In genomic region chr7:132009778-132010177, GRCh38 we compare ENCODE assay signal across 20 cellular contexts.
DNase-seq lines count a peak whose midpoint lies in the region; ATAC-seq and TF ChIP-seq lines count a peak whose summit lies in the region.
"Had no signal": no experiment of that assay in that cellular context is flagged by ENCODE, and none has a peak within 500 bp of the region (broad histone marks: within the 10 kb centered on the region; RNA-seq: fewer than 3 reads in every experiment).

No MANE protein-coding gene starts in this region.

- H2AFZ ChIP-seq in neuronal stem cell (ENCODE audit: low read length) (no peak overlapping the region), SK-N-SH (ENCODE audit: low read depth) (no peak overlapping the region)

- H3K9me2 ChIP-seq in SK-N-SH: no peaks in the 10 kb centered on the region; the same call in 1 of the 2 replicates

- H3K23ac ChIP-seq in neuronal stem cell (ENCODE audit: low read depth, low read length, poor library complexity): no peak overlapping the region

- H3K9me3 ChIP-seq in neuronal stem cell (replicated peaks in 1 of 2; ENCODE audit: control insufficient read depth in 2 of 2, insufficient read depth in 1 of 2, low read depth in 1 of 2, low read length in 2 of 2) (peaks cover 0 to 4% of the 10 kb centered on the region in 2 donors), SK-N-SH (peaks cover 47% of the 10 kb centered on the region), gastrocnemius medialis (peaks cover 0 to 3% (median 0%) of the 10 kb centered on the region in 3 donors)

- no peaks in the 10 kb centered on the region for H3K27me3 ChIP-seq in neuronal stem cell (ENCODE audit: control insufficient read depth in 3 of 3, insufficient read depth in 3 of 3, low read depth in 1 of 3, low read length in 3 of 3)
- H3K27me3 ChIP-seq in SK-N-SH (ENCODE audit: insufficient read depth): no peaks in the 10 kb centered on the region
- no peaks in the 10 kb centered on the region for H3K27me3 ChIP-seq in gastrocnemius medialis
- H3K27me3 ChIP-seq: dorsolateral prefrontal cortex, transverse colon had no signal

- H2BK5ac ChIP-seq in neuronal stem cell (ENCODE audit: low read length): no peak overlapping the region

- TF ChIP-seq EP300 in SK-N-SH (IDR thresholded peaks at IDR 0.05; ENCODE audit: borderline replicate concordance in 1 of 2, low read depth in 1 of 2, low read length in 1 of 2): no peak

- H2BK120ac ChIP-seq in neuronal stem cell (ENCODE audit: low read depth, low read length): no peak overlapping the region

- H4K20me1 ChIP-seq in SK-N-SH (ENCODE audit: insufficient read depth): no peaks in the 10 kb centered on the region

- H2BK12ac ChIP-seq in neuronal stem cell (ENCODE audit: low read length): no peak overlapping the region

- H3K4me1 ChIP-seq in neuronal stem cell (ENCODE audit: control insufficient read depth in 2 of 2, insufficient read depth in 1 of 2, low read depth in 1 of 2, low read length in 2 of 2) (no peaks in the 10 kb centered on the region), SK-N-SH (ENCODE audit: control insufficient read depth in 1 of 2, insufficient read depth in 2 of 2, low read depth in 1 of 2, low read length in 1 of 2) (peaks cover 2 to 5% of the 10 kb centered on the region in 2 experiments; a peak in 3 of 4 replicates), gastrocnemius medialis (no peaks in the 10 kb centered on the region)
- H3K4me1 ChIP-seq: transverse colon had no signal

- H3K18ac ChIP-seq in neuronal stem cell (ENCODE audit: low read length): peak overlapping the region; percentile 28

- no peak overlapping the region for H3K14ac ChIP-seq in neuronal stem cell (ENCODE audit: low read length)

- H3K36me3 ChIP-seq in neuronal stem cell (replicated peaks in 1 of 2; ENCODE audit: control insufficient read depth in 2 of 2, insufficient read depth in 2 of 2, low read length in 2 of 2): no peaks in the 10 kb centered on the region
- H3K36me3 ChIP-seq in SK-N-SH (replicated peaks in 1 of 2; ENCODE audit: control insufficient read depth in 1 of 2, insufficient read depth in 2 of 2, low read length in 1 of 2): peaks cover 0 to 66% of the 10 kb centered on the region in 2 experiments
- H3K36me3 ChIP-seq in gastrocnemius medialis: no peaks in the 10 kb centered on the region
- H3K36me3 ChIP-seq: transverse colon had no signal

- no peak overlapping the region for H3K4me3 ChIP-seq in neuronal stem cell (ENCODE audit: low read length in 2 of 2)
- no peak overlapping the region for H3K4me3 ChIP-seq in SK-N-SH (ENCODE audit: low read depth in 2 of 2, low read length in 1 of 2)
- H3K4me3 ChIP-seq in gastrocnemius medialis: no peak overlapping the region
- H3K4me3 ChIP-seq: dorsolateral prefrontal cortex, transverse colon had no signal

- H2BK15ac ChIP-seq in neuronal stem cell (ENCODE audit: low read length): no peak overlapping the region

- H4K91ac ChIP-seq in neuronal stem cell (ENCODE audit: low read depth, low read length, poor library complexity): no peak overlapping the region

- no peak overlapping the region for H3K9ac ChIP-seq in neuronal stem cell (ENCODE audit: low read depth, low read length, poor library complexity)
- no peak overlapping the region for H3K9ac ChIP-seq in SK-N-SH

- intact Hi-C loops in gastrocnemius medialis (cut with DNase I; ENCODE audit: low total_unique reads): loop anchor here (10.0 kb wide), 1 partner anchor 135 kb away; no protein-coding TSS in a partner anchor

- DNase-seq in EH (ENCODE audit: low read depth): peak; percentile 42
- peak; percentile 5 for DNase-seq in LHCN-M2 (ENCODE audit: low read depth)
- DNase-seq in brain pericyte (ENCODE audit: low read depth, low spot score): peak; percentile 17
- no peak for DNase-seq in neuronal stem cell (ENCODE audit: low spot score)
- no peak for DNase-seq in SK-N-SH
- DNase-seq in gastrocnemius medialis: no peak
- DNase-seq: activated CD4-positive, alpha-beta T cell treated with anti-CD3 and anti-CD28 coated beads for 4 hours; activated CD8-positive, alpha-beta memory T cell treated with anti-CD3 and anti-CD28 coated beads, Interleukin-2, amount 10 ng/mL, durations not matched to agents 7 days and 5 days; activated naive CD4-positive, alpha-beta T cell treated with anti-CD3 and anti-CD28 coated beads for 36 hours; CD4-positive, alpha-beta memory T cell; central memory CD4-positive, alpha-beta T cell; DMS79; dorsolateral prefrontal cortex; NCI-H2029 treated with DMSO at 0.1 percent for 48 hours; NCI-H524 treated with DMSO at 0.1 percent for 48 hours; RPMI8226; stimulated activated naive CD8-positive, alpha-beta T cell treated with anti-CD3 and anti-CD28 coated beads, Interleukin-15, amount 100 ng/mL, for 72 hours; T-helper 17 cell; transverse colon had no signal

- CTCF ChIA-PET in SK-N-SH (lab: Yijun Ruan, JAX): no interaction called here

- ATAC-seq in gastrocnemius medialis: no peak
- no peak for ATAC-seq in GM18909 (IDR thresholded peaks at IDR 0.05; ENCODE audit: poor library complexity, unreplicated experiment)
- ATAC-seq: activated CD8-positive, alpha-beta memory T cell treated with anti-CD3 and anti-CD28 coated beads, Interleukin-2, amount 10 ng/mL, durations not matched to agents 7 days and 5 days; stimulated activated naive CD8-positive, alpha-beta T cell treated with anti-CD3 and anti-CD28 coated beads, Interleukin-15, amount 100 ng/mL, for 72 hours; T-helper 17 cell had no signal

- H2AK5ac ChIP-seq in neuronal stem cell (ENCODE audit: low read depth, low read length): no peak overlapping the region

- peaks cover 21% of the 10 kb centered on the region for H3K79me2 ChIP-seq in SK-N-SH (ENCODE audit: insufficient read depth)

- no peak for TF ChIP-seq POLR2A in gastrocnemius medialis (IDR thresholded peaks at IDR 0.05)

- POLR2A ChIA-PET in SK-N-SH (lab: Yijun Ruan, JAX): no interaction called here

- H3K79me1 ChIP-seq in neuronal stem cell (ENCODE audit: low read depth, low read length): no peaks in the 10 kb centered on the region

- WGBS in neuronal stem cell (ENCODE audit: extremely low coverage in 2 of 2, insufficient read length in 2 of 2, insufficient replicate concordance in 1 of 2), 2 donors: no CpG with 5 or more reads among the region's 4 CpGs
- WGBS in SK-N-SH (ENCODE audit: low lambda C conversion rate): 90% methylated on average over 4 of the region's 4 CpGs

- H3F3A ChIP-seq in SK-N-SH (replicated peaks; ENCODE audit: insufficient read depth): peaks cover 18% of the 10 kb centered on the region

- TF ChIP-seq CTCF in SK-N-SH (IDR thresholded peaks at IDR 0.05): no peak
- no peak for TF ChIP-seq CTCF in gastrocnemius medialis (IDR thresholded peaks at IDR 0.05 in 4 of 5, conservative IDR thresholded peaks at IDR 0.05 in 1 of 5)

- H3K27ac ChIP-seq in neuronal stem cell (replicated peaks; ENCODE audit: low read length): no peak overlapping the region
- H3K27ac ChIP-seq in SK-N-SH (ENCODE audit: low read depth in 2 of 2, low read length in 1 of 2): peak overlapping the region in 1 of 2 experiments; percentile 13; a peak in 1 of 4 replicates
- no peak overlapping the region for H3K27ac ChIP-seq in gastrocnemius medialis
- H3K27ac ChIP-seq: dorsolateral prefrontal cortex had no signal

- no peak overlapping the region for H3K4me2 ChIP-seq in neuronal stem cell (ENCODE audit: insufficient read depth, low read length, poor library complexity, severe bottlenecking)
- no peak overlapping the region for H3K4me2 ChIP-seq in SK-N-SH

- TF ChIP-seq RAD21 in SK-N-SH (IDR thresholded peaks at IDR 0.05; ENCODE audit: low read length): no peak

- H3K4ac ChIP-seq in neuronal stem cell (ENCODE audit: low read length): no peak overlapping the region

- H4K8ac ChIP-seq in neuronal stem cell (ENCODE audit: low read depth, low read length): no peak overlapping the region

- in situ Hi-C loops in gastrocnemius medialis (cut with MboI; ENCODE audit: low sequenced_read_pairs in 4 of 4): no loop called here

TF ChIP-seq in SK-N-SH, 30 proteins besides CTCF, POLR2A, EP300 and RAD21:
- TF ChIP-seq TEAD4 (IDR thresholded peaks at IDR 0.05; ENCODE audit: borderline replicate concordance, insufficient read depth) (no peak), FOXM1 (IDR thresholded peaks at IDR 0.05; ENCODE audit: low read depth) (no peak), JUND (IDR thresholded peaks at IDR 0.05) (no peak), NRF1 (IDR thresholded peaks at IDR 0.05; ENCODE audit: low read depth, low read length) (no peak), MEF2A (IDR thresholded peaks at IDR 0.05; ENCODE audit: borderline replicate concordance, low read depth) (no peak), TAF1 (IDR thresholded peaks at IDR 0.05; ENCODE audit: borderline replicate concordance, low read depth, low read length) (no peak), RCOR1 (IDR thresholded peaks at IDR 0.05; ENCODE audit: low read length) (no peak), GATA2 (CRISPR knock-in tag; IDR thresholded peaks at IDR 0.05) (no peak), RFX5 (IDR thresholded peaks at IDR 0.05; ENCODE audit: low read length) (no peak), USF1 (IDR thresholded peaks at IDR 0.05; ENCODE audit: borderline replicate concordance, low read depth) (no peak), SIN3A (IDR thresholded peaks at IDR 0.05; ENCODE audit: borderline replicate concordance, low read depth, low read length) (no peak)

Comparison
In these comparisons a context has a peak if more than half of its experiments do, and no peak if none do; other contexts are left out.
1. DNase-seq: peak in EH (single experiment), LHCN-M2 (single experiment) and brain pericyte (single experiment); none in neuronal stem cell (single experiment), SK-N-SH (single experiment) and gastrocnemius medialis (0 of 2).